In genomic region chr1:100627018-100627716, GRCh38 we compare ENCODE assay signal across 15 cellular contexts.
DNase-seq lines count a peak whose midpoint lies in the region; ATAC-seq and TF ChIP-seq lines count a peak whose summit lies in the region.
"Had no signal": no experiment of that assay in that cellular context is flagged by ENCODE, and none has a peak within 500 bp of the region (broad histone marks: within the 10 kb centered on the region; RNA-seq: fewer than 3 reads in every experiment).

No MANE protein-coding gene starts in this region.

- H3K4me1 ChIP-seq in SK-N-SH (ENCODE audit: control insufficient read depth in 1 of 2, insufficient read depth in 2 of 2, low read depth in 1 of 2, low read length in 1 of 2) (peaks cover 0 to 43% of the 10 kb centered on the region in 2 experiments), stomach (peaks cover 0 to 20% (median 0%) of the 10 kb centered on the region in 4 donors), tibial artery (peaks cover 0 to 36% (median 9%) of the 10 kb centered on the region in 4 donors)

- peaks cover 6% of the 10 kb centered on the region for H3K4me1 Mint-ChIP-seq in activated T-helper 17 cell treated with anti-CD3 and anti-CD28 coated beads, Interleukin-2, amount 50 U/mL, for 72 hours

- H3K9me3 ChIP-seq in SK-N-SH (no peaks in the 10 kb centered on the region), stomach (no peaks in the 10 kb centered on the region), tibial artery (no peaks in the 10 kb centered on the region)
- H3K9me3 ChIP-seq: gastroesophageal sphincter had no signal

- peak; percentile 28 for DNase-seq in left cardiac atrium
- no peak for DNase-seq in left ventricle myocardium superior
- DNase-seq in SK-N-SH, result no peak
- DNase-seq in fibroblast of the conjunctiva (ENCODE audit: low read depth), result peak; percentile 45
- DNase-seq in stomach, result no peak
- no peak for DNase-seq in tibial artery
- no peak for DNase-seq in DMS53 treated with DMSO at 0.1 percent for 48 hours (lab: John Stamatoyannopoulos, UW; ENCODE audit: unreplicated experiment)
- DNase-seq: mesendoderm, T-cell had no signal

- H3K4me2 ChIP-seq in SK-N-SH, result peak overlapping the region; percentile 22

- H3K27ac Mint-ChIP-seq in activated T-helper 17 cell treated with anti-CD3 and anti-CD28 coated beads, Interleukin-2, amount 50 U/mL, for 72 hours, result no peak overlapping the region
- H3K27ac Mint-ChIP-seq: brain; IgD-negative memory B cell; stimulated activated memory B cell treated with anti-CD40 and anti-IgM and Interleukin-4, amounts not matched to agents 10 μg/mL and 1 μg/mL and 100 μg/mL, for 72 hours; T-cell had no signal

- intact Hi-C loops in left cardiac atrium (cut with DNase I) (no loop called here), left ventricle myocardium superior (cut with micrococcal nuclease) (no loop called here), stomach (cut with DNase I; ENCODE audit: low total_unique reads) (no loop called here), tibial artery (cut with DNase I; ENCODE audit: low total_unique reads) (no loop called here)

- H3K9me3 Mint-ChIP-seq in activated T-helper 17 cell treated with anti-CD3 and anti-CD28 coated beads, Interleukin-2, amount 50 U/mL, for 72 hours, result peaks cover 4% of the 10 kb centered on the region
- H3K9me3 Mint-ChIP-seq: T-cell had no signal

- H3K4me3 Mint-ChIP-seq in activated T-helper 17 cell treated with anti-CD3 and anti-CD28 coated beads, Interleukin-2, amount 50 U/mL, for 72 hours, result no peak overlapping the region
- H3K4me3 Mint-ChIP-seq: brain; IgD-negative memory B cell; stimulated activated memory B cell treated with anti-CD40 and anti-IgM and Interleukin-4, amounts not matched to agents 10 μg/mL and 1 μg/mL and 100 μg/mL, for 72 hours; T-cell had no signal

- WGBS in SK-N-SH (ENCODE audit: low lambda C conversion rate), result 32% methylated on average over 5 of the region's 5 CpGs
- WGBS in stomach, 5 donors, result 70 to 88% (median 81%) methylated on average over 5 of the region's 5 CpGs

- no peaks in the 10 kb centered on the region for H3K79me2 ChIP-seq in SK-N-SH (ENCODE audit: insufficient read depth)

- POLR2A ChIA-PET in SK-N-SH (lab: Yijun Ruan, JAX), result no interaction called here

- CTCF ChIA-PET in SK-N-SH (lab: Yijun Ruan, JAX), result interaction anchor here (1.0 kb wide), 1 partner anchor 168 kb away, joined by 3 read pairs; no protein-coding TSS in a partner anchor

- TF ChIP-seq POLR2A in stomach (IDR thresholded peaks at IDR 0.05), result no peak

- no peaks in the 10 kb centered on the region for H3K27me3 ChIP-seq in SK-N-SH (ENCODE audit: insufficient read depth)
- H3K27me3 ChIP-seq in stomach, result no peaks in the 10 kb centered on the region
- H3K27me3 ChIP-seq in tibial artery, result no peaks in the 10 kb centered on the region
- H3K27me3 ChIP-seq: gastroesophageal sphincter had no signal

- peak in 1 of 2 donors; percentile 86 for ATAC-seq in left cardiac atrium
- ATAC-seq in left ventricle myocardium superior, result no peak
- ATAC-seq in activated T-helper 17 cell treated with anti-CD3 and anti-CD28 coated beads, Interleukin-2, amount 50 U/mL, for 72 hours (replicated peaks), result no peak
- ATAC-seq: gastroesophageal sphincter; stimulated activated memory B cell treated with anti-CD40 and anti-IgM and Interleukin-4, amounts not matched to agents 10 μg/mL and 1 μg/mL and 100 μg/mL, for 72 hours; T-cell had no signal

- TF ChIP-seq CTCF in SK-N-SH (IDR thresholded peaks at IDR 0.05) (no peak), stomach (IDR thresholded peaks at IDR 0.05) (no peak), tibial artery (IDR thresholded peaks at IDR 0.05) (no peak)

- H3K36me3 ChIP-seq in SK-N-SH (replicated peaks in 1 of 2; ENCODE audit: control insufficient read depth in 1 of 2, insufficient read depth in 2 of 2, low read length in 1 of 2) (no peaks in the 10 kb centered on the region), stomach (no peaks in the 10 kb centered on the region), tibial artery (no peaks in the 10 kb centered on the region)
- H3K36me3 ChIP-seq: gastroesophageal sphincter had no signal

- no peaks in the 10 kb centered on the region for H3K36me3 Mint-ChIP-seq in activated T-helper 17 cell treated with anti-CD3 and anti-CD28 coated beads, Interleukin-2, amount 50 U/mL, for 72 hours (ENCODE audit: low read depth)
- H3K36me3 Mint-ChIP-seq: brain; IgD-negative memory B cell; stimulated activated memory B cell treated with anti-CD40 and anti-IgM and Interleukin-4, amounts not matched to agents 10 μg/mL and 1 μg/mL and 100 μg/mL, for 72 hours; T-cell had no signal

- peak overlapping the region; percentile 29; the same call in 1 of the 2 replicates for H2AFZ ChIP-seq in SK-N-SH (ENCODE audit: low read depth)

- H3K27ac ChIP-seq in SK-N-SH (ENCODE audit: low read depth in 2 of 2, low read length in 1 of 2), result peak overlapping the region; percentile 50 to 85; a peak in 3 of 4 replicates
- H3K27ac ChIP-seq in stomach, result peak overlapping the region in 3 of 5 donors; percentile 7 to 56 (median 24)
- peak overlapping the region in 1 of 2 donors; percentile 1 for H3K27ac ChIP-seq in tibial artery
- H3K27ac ChIP-seq: C4-2B had no signal

- TF ChIP-seq RAD21 in SK-N-SH (IDR thresholded peaks at IDR 0.05; ENCODE audit: low read length), result no peak

- TF ChIP-seq EP300 in SK-N-SH (IDR thresholded peaks at IDR 0.05; ENCODE audit: borderline replicate concordance in 1 of 2, low read depth in 1 of 2, low read length in 1 of 2) (no peak; a peak in 1 of 4 replicates), stomach (IDR thresholded peaks at IDR 0.05) (no peak)

- no peaks in the 10 kb centered on the region for H3K9me2 ChIP-seq in SK-N-SH

- H3K4me3 ChIP-seq in SK-N-SH (ENCODE audit: low read depth in 2 of 2, low read length in 1 of 2), result no peak overlapping the region
- no peak overlapping the region for H3K4me3 ChIP-seq in stomach
- H3K4me3 ChIP-seq in tibial artery, result no peak overlapping the region
- H3K4me3 ChIP-seq: gastroesophageal sphincter had no signal

- peaks cover 4% of the 10 kb centered on the region for H3K27me3 Mint-ChIP-seq in activated T-helper 17 cell treated with anti-CD3 and anti-CD28 coated beads, Interleukin-2, amount 50 U/mL, for 72 hours
- H3K27me3 Mint-ChIP-seq: brain; IgD-negative memory B cell; stimulated activated memory B cell treated with anti-CD40 and anti-IgM and Interleukin-4, amounts not matched to agents 10 μg/mL and 1 μg/mL and 100 μg/mL, for 72 hours; T-cell had no signal

- peaks cover 45% of the 10 kb centered on the region for H3F3A ChIP-seq in SK-N-SH (replicated peaks; ENCODE audit: insufficient read depth)

- H4K20me1 ChIP-seq in SK-N-SH (ENCODE audit: insufficient read depth), result no peaks in the 10 kb centered on the region

- H3K9ac ChIP-seq in SK-N-SH, result peak overlapping the region; percentile 49

TF ChIP-seq in SK-N-SH, 30 proteins besides CTCF, POLR2A, EP300 and RAD21:
- TF ChIP-seq FOSL2 (IDR thresholded peaks at IDR 0.05; ENCODE audit: borderline replicate concordance, low read depth) (peak; percentile 37; the same call in 1 of the 2 replicates), NFIC (IDR thresholded peaks at IDR 0.05; ENCODE audit: borderline replicate concordance) (peak; percentile 21; the same call in 1 of the 2 replicates), TCF12 (IDR thresholded peaks at IDR 0.05) (peak; percentile 38; the same call in 1 of the 2 replicates), GATA2 (CRISPR knock-in tag; IDR thresholded peaks at IDR 0.05) (no peak), ELF1 (IDR thresholded peaks at IDR 0.05) (no peak), GABPA (IDR thresholded peaks at IDR 0.05; ENCODE audit: low read depth) (no peak), ZBTB33 (IDR thresholded peaks at IDR 0.05; ENCODE audit: borderline replicate concordance, low read depth) (no peak), PBX3 (IDR thresholded peaks at IDR 0.05) (no peak), RXRA (IDR thresholded peaks at IDR 0.05; ENCODE audit: borderline replicate concordance, low read depth) (0 out of 2 replicates have a peak, but pooled peaks have one; percentile 4), USF1 (IDR thresholded peaks at IDR 0.05; ENCODE audit: borderline replicate concordance, low read depth) (no peak), TEAD4 (IDR thresholded peaks at IDR 0.05; ENCODE audit: borderline replicate concordance, insufficient read depth) (no peak), FOXJ3 (CRISPR knock-in tag; IDR thresholded peaks at IDR 0.05) (no peak), POLR2AphosphoS5 (IDR thresholded peaks at IDR 0.05; ENCODE audit: low read depth, low read length) (no peak), TAF1 (IDR thresholded peaks at IDR 0.05; ENCODE audit: borderline replicate concordance, low read depth, low read length) (no peak), RFX5 (IDR thresholded peaks at IDR 0.05; ENCODE audit: low read length) (no peak)

Comparison
In these comparisons a context has a peak if more than half of its experiments do, and no peak if none do; other contexts are left out.
1. DNase-seq: peak in left cardiac atrium (single experiment) and fibroblast of the conjunctiva (single experiment); none in left ventricle myocardium superior (single experiment), SK-N-SH (single experiment), stomach (single experiment), tibial artery (0 of 2) and DMS53 treated with DMSO at 0.1 percent for 48 hours (single experiment).